8 cellular contexts compared by ENCODE assay signal in the genomic region with DNA sequence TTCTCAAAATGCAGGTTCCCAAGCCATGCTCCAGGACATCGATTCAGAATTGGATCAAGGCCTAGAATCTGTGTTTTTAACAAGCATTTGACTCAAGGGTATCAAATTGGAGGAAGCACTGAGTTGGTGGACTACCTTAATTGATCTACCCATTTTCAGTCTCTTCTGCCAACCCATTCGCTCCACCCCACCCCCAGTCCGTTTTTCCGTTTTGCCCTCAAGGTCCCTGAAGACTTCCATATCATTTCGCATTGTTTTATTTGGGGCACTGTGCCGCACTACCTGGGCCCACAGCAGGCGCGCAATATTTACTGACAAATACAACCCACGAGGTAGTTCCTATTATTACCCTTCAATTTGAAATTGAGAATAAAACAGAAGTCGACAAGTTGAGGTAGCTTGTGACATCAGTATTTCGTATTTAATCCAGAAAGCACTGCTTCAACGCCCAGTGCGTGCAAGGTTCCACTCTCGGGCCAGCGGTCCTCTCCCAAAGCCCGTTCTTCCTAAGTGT. TPM values are rescaled to one million over a fixed set of nuclear protein-coding genes. Genes with fewer than 3 reads are reported as not detected.
A peak's percentile ranks its signal among the peaks of the same experiment; 100 is the strongest.
DNase-seq lines count a peak whose midpoint lies in the region; ATAC-seq and TF ChIP-seq lines count a peak whose summit lies in the region.

No MANE protein-coding gene starts in this region.

- H3K4me3 ChIP-seq in BLaER1 (peak overlapping the region; percentile 91), KMS-11 (IDR thresholded peaks at IDR 0.05; ENCODE audit: insufficient read depth, low read depth, low read length) (no peak overlapping the region)

- no peaks in the 10 kb centered on the region for H3K9me3 Mint-ChIP-seq in activated T-helper 2 cell treated with anti-CD3 and anti-CD28 coated beads, Interferon-gamma antibody, Interleukin-2, Interleukin-4, amounts not matched to agents 10 μg/mL and 5 μg/mL and 100 μg/mL, durations not matched to agents 14 hours and 24 hours and 36 hours

- DNase-seq in activated T-helper 2 cell treated with anti-CD3 and anti-CD28 coated beads, Interferon-gamma antibody, Interleukin-2, Interleukin-4, amounts not matched to agents 10 μg/mL and 5 μg/mL and 100 μg/mL, durations not matched to agents 14 hours and 24 hours and 36 hours (ENCODE audit: low spot score) = no peak
- peak; percentile 30 for DNase-seq in iPS-NIHi7 (ENCODE audit: extremely low spot score)
- DNase-seq in stimulated activated CD4-positive, alpha-beta T cell treated with anti-CD3 and anti-CD28 coated beads, Interleukin-4, amount 100 ng/mL, for 4 hours = peak; percentile 22 to 29

- H3K36me3 ChIP-seq in BLaER1 = peaks cover 14% of the 10 kb centered on the region; the same call in 1 of the 2 replicates
- no peaks in the 10 kb centered on the region for H3K36me3 ChIP-seq in KMS-11 (ENCODE audit: insufficient read depth)

- H2AFZ ChIP-seq in KMS-11 (ENCODE audit: low read depth) = peak overlapping the region; percentile 85

- H3K36me3 Mint-ChIP-seq in activated T-helper 2 cell treated with anti-CD3 and anti-CD28 coated beads, Interferon-gamma antibody, Interleukin-2, Interleukin-4, amounts not matched to agents 10 μg/mL and 5 μg/mL and 100 μg/mL, durations not matched to agents 14 hours and 24 hours and 36 hours (ENCODE audit: low read depth) = peaks cover 25% of the 10 kb centered on the region

- H3K4me2 ChIP-seq in BLaER1 (peak overlapping the region; percentile 85), KMS-11 (peak overlapping the region; percentile 71; the same call in 1 of the 2 replicates)

- H4K20me1 ChIP-seq in BLaER1 (0 out of 2 replicates have a peak, but pooled peaks cover under 1% of the 10 kb centered on the region), KMS-11 (ENCODE audit: insufficient read depth) (no peaks in the 10 kb centered on the region)

- H3K4me1 ChIP-seq in BLaER1 (peaks cover 19% of the 10 kb centered on the region), KMS-11 (ENCODE audit: low read depth, poor library complexity, severe bottlenecking) (peaks cover 22% of the 10 kb centered on the region)

- peaks cover 32% of the 10 kb centered on the region for H3K4me1 Mint-ChIP-seq in activated T-helper 2 cell treated with anti-CD3 and anti-CD28 coated beads, Interferon-gamma antibody, Interleukin-2, Interleukin-4, amounts not matched to agents 10 μg/mL and 5 μg/mL and 100 μg/mL, durations not matched to agents 14 hours and 24 hours and 36 hours (ENCODE audit: low read depth)

- H3K27ac ChIP-seq in BLaER1 = peak overlapping the region; percentile 96
- peak overlapping the region; percentile 69 for H3K27ac ChIP-seq in KMS-11

- H3K27me3 Mint-ChIP-seq in activated T-helper 2 cell treated with anti-CD3 and anti-CD28 coated beads, Interferon-gamma antibody, Interleukin-2, Interleukin-4, amounts not matched to agents 10 μg/mL and 5 μg/mL and 100 μg/mL, durations not matched to agents 14 hours and 24 hours and 36 hours (ENCODE audit: low read depth) = no peaks in the 10 kb centered on the region

- peak overlapping the region; percentile 97 for H3K4me3 Mint-ChIP-seq in activated T-helper 2 cell treated with anti-CD3 and anti-CD28 coated beads, Interferon-gamma antibody, Interleukin-2, Interleukin-4, amounts not matched to agents 10 μg/mL and 5 μg/mL and 100 μg/mL, durations not matched to agents 14 hours and 24 hours and 36 hours (ENCODE audit: low read depth)

- H3K9me3 ChIP-seq in BLaER1 = no peaks in the 10 kb centered on the region

- intact Hi-C loops in activated T-helper 2 cell treated with anti-CD3 and anti-CD28 coated beads, Interferon-gamma antibody, Interleukin-2, Interleukin-4, amounts not matched to agents 10 μg/mL and 5 μg/mL and 100 μg/mL, durations not matched to agents 14 hours and 24 hours and 36 hours (cut with micrococcal nuclease) = loop anchor here (1.0 to 2.0 kb wide), 3 partner anchors 35 to 57 kb away; a partner anchor contains a TSS

- peak overlapping the region; percentile 91 for H3K9ac ChIP-seq in BLaER1
- H3K9ac ChIP-seq in KMS-11 = peak overlapping the region; percentile 77

- H3K79me2 ChIP-seq in KMS-11 (ENCODE audit: insufficient read depth, low read depth) = peaks cover 27% of the 10 kb centered on the region

- H3K27me3 ChIP-seq in BLaER1 (no peaks in the 10 kb centered on the region), KMS-11 (ENCODE audit: insufficient read depth, low read depth) (no peaks in the 10 kb centered on the region)

- peak overlapping the region; percentile 95 for H3K27ac Mint-ChIP-seq in activated T-helper 2 cell treated with anti-CD3 and anti-CD28 coated beads, Interferon-gamma antibody, Interleukin-2, Interleukin-4, amounts not matched to agents 10 μg/mL and 5 μg/mL and 100 μg/mL, durations not matched to agents 14 hours and 24 hours and 36 hours

- TF ChIP-seq CTCF in KMS-11 (conservative IDR thresholded peaks at IDR 0.05; ENCODE audit: low read depth, low read length) = no peak

- ATAC-seq in HG02973 (IDR thresholded peaks at IDR 0.05; ENCODE audit: unreplicated experiment) (no peak), HG03521 (IDR thresholded peaks at IDR 0.05; ENCODE audit: unreplicated experiment) (no peak), HG02981 (IDR thresholded peaks at IDR 0.05; ENCODE audit: unreplicated experiment) (no peak)

RNA-seq across cellular contexts. Expression of a gene that starts 0.6 kb away (rescaled TPM):
- 14.8 and 15.3 TPM in 2 replicates for total RNA-seq in activated T-helper 2 cell treated with anti-CD3 and anti-CD28 coated beads, Interferon-gamma antibody, Interleukin-2, Interleukin-4, amounts not matched to agents 10 μg/mL and 5 μg/mL and 100 μg/mL, durations not matched to agents 14 hours and 24 hours and 36 hours

RNA-seq across cellular contexts. Expression of a gene that starts 35.4 kb away (rescaled TPM):
- total RNA-seq in activated T-helper 2 cell treated with anti-CD3 and anti-CD28 coated beads, Interferon-gamma antibody, Interleukin-2, Interleukin-4, amounts not matched to agents 10 μg/mL and 5 μg/mL and 100 μg/mL, durations not matched to agents 14 hours and 24 hours and 36 hours = 15.4 and 15.6 TPM in 2 replicates
